Comparison of ENCODE assay signal across 12 cellular contexts in genomic region chr6:87683890-87684289, GRCh38.
"Had no signal": no experiment of that assay in that cellular context is flagged by ENCODE, and none has a peak within 500 bp of the region (broad histone marks: within the 10 kb centered on the region; RNA-seq: fewer than 3 reads in every experiment).

No MANE protein-coding gene starts in this region.

- H3K9me3 Mint-ChIP-seq: T-helper 2 cell treated with Interferon-gamma antibody and Interleukin-4, amounts not matched to agents 5 μg/mL and 100 μg/mL, for 36 hours had no signal

- H3K27ac Mint-ChIP-seq: T-helper 2 cell treated with Interferon-gamma antibody and Interleukin-4, amounts not matched to agents 5 μg/mL and 100 μg/mL, for 36 hours had no signal

- ATAC-seq: activated CD4-positive, CD25-positive, alpha-beta regulatory T cell treated with anti-CD3 and anti-CD28 coated beads, Interleukin-2, amount 50 U/mL, for 24 hours; right cardiac atrium had no signal

- H3K27ac ChIP-seq: coronary artery, transverse colon had no signal

- DNase-seq: activated CD4-positive, alpha-beta T cell treated with anti-CD3 and anti-CD28 coated beads, Interleukin-2, amount 50 U/mL, for 4 hours; activated naive CD4-positive, alpha-beta T cell; hypothalamus; kidney glomerular epithelial cell; posterior cingulate gyrus; right cardiac atrium; substantia nigra; transverse colon had no signal

- H3K4me3 ChIP-seq: coronary artery, smooth muscle cell, transverse colon had no signal

- H3K9me3 ChIP-seq: transverse colon had no signal

- H3K27me3 ChIP-seq: transverse colon had no signal

- H3K4me3 Mint-ChIP-seq: T-helper 2 cell treated with Interferon-gamma antibody and Interleukin-4, amounts not matched to agents 5 μg/mL and 100 μg/mL, for 36 hours had no signal
